Comparison of ENCODE assay signal across 11 cellular contexts in the genomic region with DNA sequence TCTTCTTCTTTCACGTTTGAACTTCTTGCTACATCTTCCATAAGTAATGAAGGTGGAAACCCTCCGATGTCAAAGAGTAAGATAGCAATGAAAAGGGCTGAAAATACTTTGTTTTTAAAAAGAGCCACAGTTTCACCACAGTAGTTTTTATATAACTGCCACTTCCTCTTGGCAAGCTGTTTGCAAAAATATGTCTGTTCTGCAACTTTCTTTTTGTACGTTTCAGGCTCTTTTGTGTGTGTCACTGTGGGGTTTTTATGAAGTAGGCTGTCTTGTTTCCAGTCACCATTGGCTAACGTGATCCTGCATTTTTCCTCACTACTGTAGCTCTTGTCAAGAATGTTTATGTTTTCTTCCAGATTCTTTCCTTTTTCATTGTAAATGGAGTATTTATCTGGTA. TPM values are rescaled to one million over a fixed set of nuclear protein-coding genes. Genes with fewer than 3 reads are reported as not detected.
DNase-seq lines count a peak whose midpoint lies in the region; ATAC-seq and TF ChIP-seq lines count a peak whose summit lies in the region.
"Had no signal": no experiment of that assay in that cellular context is flagged by ENCODE, and none has a peak within 500 bp of the region (broad histone marks: within the 10 kb centered on the region; RNA-seq: fewer than 3 reads in every experiment).

No MANE protein-coding gene starts in this region.

- no peak for TF ChIP-seq CTCF in transverse colon (IDR thresholded peaks at IDR 0.05)

- intact Hi-C loops in sciatic nerve (cut with DNase I) (no loop called here), transverse colon (cut with DNase I; ENCODE audit: low total_unique reads) (no loop called here)

- no peak overlapping the region for H3K4me3 ChIP-seq in transverse colon

- no peaks in the 10 kb centered on the region for H3K36me3 ChIP-seq in transverse colon

- peak; percentile 66 for ATAC-seq in GM18861 (IDR thresholded peaks at IDR 0.05; ENCODE audit: unreplicated experiment)
- peak; percentile 72 for ATAC-seq in HG03095 (IDR thresholded peaks at IDR 0.05; ENCODE audit: unreplicated experiment)
- ATAC-seq in sciatic nerve: peak; percentile 53
- ATAC-seq in HG03108 (IDR thresholded peaks at IDR 0.05; ENCODE audit: unreplicated experiment): no peak

- H3K27me3 ChIP-seq in transverse colon: no peaks in the 10 kb centered on the region

- WGBS in transverse colon (ENCODE audit: low coverage in 1 of 2), 2 donors: 37 to 38% methylated on average over 4 of the region's 4 CpGs

- no peaks in the 10 kb centered on the region for H3K9me3 ChIP-seq in transverse colon

- TF ChIP-seq EP300 in transverse colon (IDR thresholded peaks at IDR 0.05; ENCODE audit: low read depth): no peak

- DNase-seq in SIG-M5 (lab: John Stamatoyannopoulos, UW) (peak; percentile 42), sciatic nerve (ENCODE audit: low spot score) (no peak), NCI-H2171 (lab: John Stamatoyannopoulos, UW) (no peak), transverse colon (no peak)
- DNase-seq: activated naive CD4-positive, alpha-beta T cell treated with Interleukin-2 at 50 U/mL for 16 hours; dermis blood vessel endothelial cell; mammary epithelial cell; NCI-H1092 had no signal

- H3K4me1 ChIP-seq in transverse colon: no peaks in the 10 kb centered on the region

- TF ChIP-seq POLR2A in transverse colon (IDR thresholded peaks at IDR 0.05): no peak

- in situ Hi-C loops in transverse colon (cut with MboI; ENCODE audit: low pct_ligation_motif_present in 1 of 4, low pct_unique_long_range_greater_than_20kb in 1 of 4, low sequenced_read_pairs in 3 of 4): no loop called here

- no peak overlapping the region for H3K27ac ChIP-seq in transverse colon

RNA-seq across cellular contexts. Expression of gene SLC16A9, which starts 55.6 kb away (rescaled TPM):
- total RNA-seq in sciatic nerve (1.8 TPM), transverse colon (10 to 100 TPM in 3 of 4 donors, under 1 TPM in 1; 0.80 to 58.7 (median 15.3) TPM)
